8 cellular contexts compared by ENCODE assay signal in the genomic region with DNA sequence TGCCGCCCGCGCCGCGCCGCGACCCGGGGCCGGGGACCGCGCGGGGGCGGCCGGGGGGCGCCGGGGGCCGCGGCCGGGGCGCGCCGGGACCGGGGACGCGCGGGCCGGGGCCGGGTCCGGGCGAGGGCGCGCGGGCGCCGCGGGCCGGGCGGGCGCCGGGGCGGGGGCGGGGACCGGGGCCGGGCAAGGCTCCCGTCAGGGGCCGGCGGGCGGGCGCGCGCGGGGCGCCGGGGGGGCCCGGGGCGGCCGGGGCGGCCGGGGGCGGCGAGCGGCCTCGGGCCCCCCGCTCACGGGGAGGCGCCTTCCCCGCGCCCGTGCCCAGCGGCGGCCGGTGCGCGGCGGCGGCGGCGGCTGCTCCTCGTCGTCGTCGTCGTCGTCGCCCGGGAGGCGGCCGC. TPM values are rescaled to one million over a fixed set of nuclear protein-coding genes. Genes with fewer than 3 reads are reported as not detected.
DNase-seq lines count a peak whose midpoint lies in the region; ATAC-seq, FAIRE-seq and TF ChIP-seq lines count a peak whose summit lies in the region.

No MANE protein-coding gene starts in this region.

- no TSS peak for BruUV-seq in IMR-90 (replicated peaks; lab: Mats Ljungman, UMichigan)

- H3K36me3 ChIP-seq in IMR-90 (ENCODE audit: control insufficient read depth, insufficient read depth, low read length), result peaks cover 4% of the 10 kb centered on the region; the same call in 1 of the 2 replicates
- H3K36me3 ChIP-seq in H1 (ENCODE audit: control insufficient read depth in 2 of 4, insufficient read depth in 4 of 4, low read length in 3 of 4), result no peaks in the 10 kb centered on the region

- H2BK5ac ChIP-seq in IMR-90 (ENCODE audit: low read depth, low read length, poor library complexity, severe bottlenecking) (no peak overlapping the region), H1 (ENCODE audit: low read depth, low read length) (no peak overlapping the region)

- DNase-seq in CD14-positive monocyte (ENCODE audit: low spot score), result no peak
- no peak for DNase-seq in IMR-90
- no peak for DNase-seq in H1 (ENCODE audit: low read depth in 1 of 2, low spot score in 2 of 2)
- no peak for DNase-seq in osteocyte (ENCODE audit: extremely low spot score, unreplicated experiment)
- DNase-seq in RCC 7860 (ENCODE audit: low spot score), result no peak
- no peak for DNase-seq in 8988T
- DNase-seq in NK-92 treated with Interleukin-12 subunit alpha and Interleukin-12 subunit beta, amount 100 ng/mL, for 24 hours (lab: John Stamatoyannopoulos, UW), result no peak

- H2BK15ac ChIP-seq in IMR-90 (ENCODE audit: low read depth, low read length) (no peak overlapping the region), H1 (ENCODE audit: low read length) (no peak overlapping the region)

- H4K5ac ChIP-seq in IMR-90 (ENCODE audit: low read depth, low read length) (no peak overlapping the region), H1 (ENCODE audit: insufficient read length, low read depth, low read length) (no peak overlapping the region)

- H3K9me1 ChIP-seq in IMR-90 (ENCODE audit: insufficient read depth, low read length), result peaks cover 3% of the 10 kb centered on the region

- H2AFZ ChIP-seq in IMR-90 (replicated peaks; ENCODE audit: low read length, poor library complexity) (no peak overlapping the region), H1 (ENCODE audit: low read length) (no peak overlapping the region)

- peak overlapping the region; percentile 80 to 81 for H3K4me3 Mint-ChIP-seq in CD14-positive monocyte
- H3K4me3 Mint-ChIP-seq in osteocyte (ENCODE audit: unreplicated experiment), result peak overlapping the region; percentile 75

- intact Hi-C loops in CD14-positive monocyte (cut with micrococcal nuclease), result loop anchor here in 1 of 2 donors (2.0 kb wide), 2 partner anchors 27 to 103 kb away; no protein-coding TSS in a partner anchor
- intact Hi-C loops in IMR-90 (cut with micrococcal nuclease), result loop anchor here (2.0 to 5.0 kb wide), 3 partner anchors 45 to 91 kb away; no protein-coding TSS in a partner anchor

- H3K23me2 ChIP-seq in H1 (ENCODE audit: low read depth, low read length), result peaks cover 12% of the 10 kb centered on the region; the same call in 1 of the 2 replicates

- TF ChIP-seq RAD21 in IMR-90 (IDR thresholded peaks at IDR 0.05; ENCODE audit: low read length) (no peak), H1 (IDR thresholded peaks at IDR 0.05 in 1 of 2, conservative IDR thresholded peaks at IDR 0.05 in 1 of 2; ENCODE audit: low read depth in 2 of 2, low read length in 2 of 2) (no peak)

- dilution Hi-C loops in IMR-90 (cut with HindIII; ENCODE audit: low sequenced_read_pairs, unreplicated experiment), result no loop called here

- H2BK120ac ChIP-seq in IMR-90 (ENCODE audit: low read depth, low read length), result no peak overlapping the region
- H2BK120ac ChIP-seq in H1 (replicated peaks; ENCODE audit: low read depth, low read length), result no peak overlapping the region

- H3K79me2 ChIP-seq in H1 (ENCODE audit: control insufficient read depth in 1 of 2, insufficient read depth in 2 of 2, low read length in 2 of 2), result peaks cover 5 to 45% of the 10 kb centered on the region in 2 experiments; a peak in 3 of 4 replicates

- H3K4me1 Mint-ChIP-seq in CD14-positive monocyte (peaks cover 60% of the 10 kb centered on the region), osteocyte (ENCODE audit: unreplicated experiment) (peaks cover 47% of the 10 kb centered on the region)

- H3K23ac ChIP-seq in IMR-90 (ENCODE audit: low read depth, low read length), result no peak overlapping the region
- no peak overlapping the region for H3K23ac ChIP-seq in H1 (ENCODE audit: insufficient read length)

- H3K14ac ChIP-seq in IMR-90 (replicated peaks; ENCODE audit: low read depth, low read length) (no peak overlapping the region), H1 (ENCODE audit: insufficient read length) (no peak overlapping the region)

- TF ChIP-seq EP300 in H1 (IDR thresholded peaks at IDR 0.05; ENCODE audit: borderline replicate concordance in 1 of 2, low read depth in 2 of 2, low read length in 2 of 2), result no peak

- H3K27ac Mint-ChIP-seq in CD14-positive monocyte (no peak overlapping the region), osteocyte (ENCODE audit: unreplicated experiment) (no peak overlapping the region)

- TF ChIP-seq CTCF in CD14-positive monocyte (IDR thresholded peaks at IDR 0.05) (no peak), IMR-90 (conservative IDR thresholded peaks at IDR 0.05; ENCODE audit: low read depth, low read length) (no peak), H1 (IDR thresholded peaks at IDR 0.05; ENCODE audit: control extremely low read depth in 1 of 3, insufficient read depth in 1 of 3, low read depth in 1 of 3, low read length in 3 of 3) (no peak), osteocyte (IDR thresholded peaks at IDR 0.05) (no peak)

- H3K9me3 Mint-ChIP-seq in CD14-positive monocyte (peaks cover 0 to 3% (median 0%) of the 10 kb centered on the region in 7 donors), osteocyte (ENCODE audit: unreplicated experiment) (no peaks in the 10 kb centered on the region)

- WGBS in IMR-90 (ENCODE audit: extremely low coverage in 2 of 2, insufficient read length in 1 of 2), 2 experiments, result 0% methylated on average over 5 of the region's 88 CpGs; no CpG with 5 or more reads in 1 of the 2 experiments
- no CpG with 5 or more reads among the region's 88 CpGs for WGBS in H1 (ENCODE audit: extremely low coverage in 1 of 2, insufficient coverage in 1 of 2, insufficient read length in 1 of 2, insufficient replicate concordance in 2 of 2, low coverage in 1 of 2, low lambda C conversion rate in 2 of 2, missing lambda C conversion rate in 1 of 2), 2 experiments

- TF ChIP-seq POLR2A in IMR-90 (IDR thresholded peaks at IDR 0.05; ENCODE audit: low read depth, low read length) (no peak), H1 (IDR thresholded peaks at IDR 0.05; ENCODE audit: control extremely low read depth in 1 of 2, low read depth in 2 of 2, low read length in 2 of 2) (no peak)

- in situ Hi-C loops in IMR-90 (cut with MboI; ENCODE audit: low sequenced_read_pairs), result no loop called here

- FAIRE-seq in H1 (lab: Jason Lieb, UNC) (no peak), RCC 7860 (lab: Jason Lieb, UNC) (no peak)

- H3K4me1 ChIP-seq in IMR-90 (ENCODE audit: control insufficient read depth, insufficient read depth, low read length), result peaks cover 16% of the 10 kb centered on the region
- peaks cover 6 to 22% (median 13%) of the 10 kb centered on the region in 4 experiments for H3K4me1 ChIP-seq in H1 (replicated peaks in 1 of 4; ENCODE audit: control insufficient read depth in 3 of 4, insufficient read depth in 4 of 4, low read length in 3 of 4)

- H3K27ac ChIP-seq in IMR-90 (ENCODE audit: insufficient read depth, low read length) (no peak overlapping the region), H1 (ENCODE audit: low read depth, low read length) (no peak overlapping the region)

- H3K18ac ChIP-seq in IMR-90 (ENCODE audit: low read depth, low read length), result no peak overlapping the region
- H3K18ac ChIP-seq in H1 (ENCODE audit: extremely low read depth, low read length), result no peak overlapping the region

- no peak overlapping the region for H2AK5ac ChIP-seq in IMR-90 (ENCODE audit: low read depth, low read length)
- no peak overlapping the region for H2AK5ac ChIP-seq in H1 (ENCODE audit: low read depth, low read length)

- POLR2A ChIA-PET in IMR-90 (lab: Charles Lee; ENCODE audit: unreplicated experiment), result no interaction called here
- POLR2A ChIA-PET in H1 (lab: Charles Lee; ENCODE audit: partially characterized antibody), result no interaction called here

- H3K79me1 ChIP-seq in IMR-90 (ENCODE audit: low read depth in 1 of 2, low read length in 2 of 2) (peaks cover 15 to 38% of the 10 kb centered on the region in 2 experiments), H1 (ENCODE audit: low read depth, low read length) (no peaks in the 10 kb centered on the region; the same call in none of the 2 replicates)

- peak; percentile 3 for ATAC-seq in IMR-90 (ENCODE audit: low read depth)
- no peak for ATAC-seq in GM21515 (IDR thresholded peaks at IDR 0.05; ENCODE audit: unreplicated experiment)

- H3K4ac ChIP-seq in IMR-90 (ENCODE audit: low read depth, low read length) (no peak overlapping the region), H1 (replicated peaks; ENCODE audit: insufficient read length, low read depth, low read length) (no peak overlapping the region)

- H3K27me3 Mint-ChIP-seq in CD14-positive monocyte (ENCODE audit: low read depth in 3 of 3), result peaks cover 31 to 65% (median 57%) of the 10 kb centered on the region in 3 donors
- no peaks in the 10 kb centered on the region for H3K27me3 Mint-ChIP-seq in osteocyte (ENCODE audit: unreplicated experiment)

- H4K20me1 ChIP-seq in IMR-90 (ENCODE audit: insufficient read depth, low read length) (peaks cover 42% of the 10 kb centered on the region), H1 (replicated peaks in 1 of 2; ENCODE audit: control insufficient read depth in 1 of 2, insufficient read depth in 2 of 2, low read length in 2 of 2) (peaks cover 11 to 13% of the 10 kb centered on the region in 2 experiments)

- peak overlapping the region; percentile 67 for H3K4me3 ChIP-seq in IMR-90 (ENCODE audit: insufficient read depth, low read depth, low read length)
- H3K4me3 ChIP-seq in H1 (ENCODE audit: extremely low read depth in 1 of 4, insufficient read depth in 2 of 4, low read depth in 3 of 4, low read length in 4 of 4), result peak overlapping the region in 3 of 4 experiments; percentile 44 to 58 (median 57); a peak in 5 of 8 replicates

- no peak overlapping the region for H4K91ac ChIP-seq in IMR-90 (ENCODE audit: insufficient read depth, low read depth, low read length)
- H4K91ac ChIP-seq in H1 (replicated peaks; ENCODE audit: insufficient read length, low read length), result no peak overlapping the region

- H3K36me3 Mint-ChIP-seq in CD14-positive monocyte (peaks cover 4 to 7% of the 10 kb centered on the region in 2 donors), osteocyte (ENCODE audit: unreplicated experiment) (peaks cover 6% of the 10 kb centered on the region)

- H2AK9ac ChIP-seq in IMR-90 (replicated peaks; ENCODE audit: low read depth, low read length, poor library complexity), result no peak overlapping the region

- no peaks in the 10 kb centered on the region for H3K9me3 ChIP-seq in IMR-90 (ENCODE audit: control insufficient read depth, insufficient read depth, low read length)
- H3K9me3 ChIP-seq in H1 (ENCODE audit: insufficient read depth in 2 of 2, low read depth in 1 of 2, low read length in 1 of 2), result no peaks in the 10 kb centered on the region

- H3K4me2 ChIP-seq in IMR-90 (ENCODE audit: low read depth, low read length), result peak overlapping the region; percentile 94; the same call in 1 of the 2 replicates
- H3K4me2 ChIP-seq in H1 (ENCODE audit: insufficient read depth in 1 of 2, low read depth in 2 of 2, low read length in 2 of 2), result peak overlapping the region; percentile 82 to 87; a peak in 3 of 4 replicates

- H3K27me3 ChIP-seq in IMR-90 (ENCODE audit: control insufficient read depth, insufficient read depth, low read length), result no peaks in the 10 kb centered on the region
- H3K27me3 ChIP-seq in H1 (replicated peaks in 1 of 4; ENCODE audit: control insufficient read depth in 3 of 4, extremely low read depth in 1 of 4, insufficient read depth in 3 of 4, low read length in 3 of 4), result no peaks in the 10 kb centered on the region; a peak in 1 of 7 replicates

- CTCF ChIA-PET in IMR-90 (lab: Yijun Ruan, JAX) (no interaction called here), H1 (lab: Charles Lee; ENCODE audit: partially characterized antibody) (interaction anchor here (1.1 to 1.7 kb wide), 2 partner anchors 31 to 51 kb away, joined by 3 to 7 read pairs; no protein-coding TSS in a partner anchor)

- no peak overlapping the region for H3K56ac ChIP-seq in IMR-90 (ENCODE audit: extremely low read depth, insufficient read depth, low read length)
- no peak overlapping the region for H3K56ac ChIP-seq in H1 (replicated peaks; ENCODE audit: insufficient read length, low read depth, low read length)

- no peak overlapping the region for H2BK12ac ChIP-seq in H1 (ENCODE audit: low read depth, low read length)

- no peak overlapping the region for H3K9ac ChIP-seq in IMR-90 (ENCODE audit: low read depth, low read length)
- peak overlapping the region in 1 of 4 experiments; percentile 92; a peak in 1 of 7 replicates for H3K9ac ChIP-seq in H1 (replicated peaks in 1 of 4; ENCODE audit: extremely low read depth in 1 of 4, low read depth in 3 of 4, low read length in 3 of 4)

- H2BK20ac ChIP-seq in IMR-90 (ENCODE audit: low read depth, low read length), result no peak overlapping the region
- H2BK20ac ChIP-seq in H1 (ENCODE audit: low read length), result no peak overlapping the region

- H4K8ac ChIP-seq in IMR-90 (ENCODE audit: low read depth in 2 of 2, low read length in 2 of 2), result no peak overlapping the region
- H4K8ac ChIP-seq in H1 (ENCODE audit: extremely low read depth, insufficient read depth, low read length), result no peak overlapping the region

RNA-seq across cellular contexts. Expression of gene ZCCHC14, which starts 0.6 kb away (rescaled TPM):
- polyA plus RNA-seq in CD14-positive monocyte (under 1 TPM; 0.11 to 0.22 TPM), IMR-90 (2012; rRNA removed) (5.3 and 7.4 TPM in 2 replicates), H1 (2011; rRNA removed) (8.2 and 15.6 TPM in 2 replicates)
- total RNA-seq in IMR-90 (2012; rRNA removed) (2.5 and 2.8 TPM in 2 replicates), osteocyte (44.8 and 47.7 TPM in 2 replicates)
- polyA plus RNA-seq in IMR-90 (2012; cell fraction: cytosol; rRNA removed), result 3.1 and 5.0 TPM in 2 replicates
- polyA plus RNA-seq in IMR-90 (2012; cell fraction: nucleus; rRNA removed; ENCODE audit: low replicate concordance), result 18.4 and 27.2 TPM in 2 replicates
- total RNA-seq in H1 (2021; fragmentation: NEBNext Ultra II Directional; extraction: Animal tissue kit (Norgen Biotek cat#: 25700)), result 27.1 and 28.2 TPM in 2 replicates
- 6.5 TPM for polyA plus RNA-seq in H1 (2011; cell fraction: cytosol; rRNA removed)
- polyA plus RNA-seq in H1 (2011; cell fraction: nucleus; rRNA removed), result 44.9 TPM
- polyA plus RNA-seq in H1 (2012, experiment 1 of 2), result 14.6 to 17.2 TPM (median 16.2 TPM) in 4 replicates
- 3.6 TPM for polyA plus RNA-seq in H1 (2012, experiment 2 of 2)
- polyA plus RNA-seq in H1 (2013, experiment 1 of 2), result 13.4 TPM
- polyA plus RNA-seq in H1 (2013, experiment 2 of 2), result 13.2 TPM
- polyA minus RNA-seq in H1 (2011; rRNA and poly(A)+ RNA removed), result 7.8 and 11.3 TPM in 2 replicates
- 16.9 TPM for polyA minus RNA-seq in H1 (2011; cell fraction: cytosol; rRNA and poly(A)+ RNA removed)
- 19.5 TPM for polyA minus RNA-seq in H1 (2011; cell fraction: nucleus; rRNA and poly(A)+ RNA removed)
